ENCODE assay signal across 11 cellular contexts in the genomic region with DNA sequence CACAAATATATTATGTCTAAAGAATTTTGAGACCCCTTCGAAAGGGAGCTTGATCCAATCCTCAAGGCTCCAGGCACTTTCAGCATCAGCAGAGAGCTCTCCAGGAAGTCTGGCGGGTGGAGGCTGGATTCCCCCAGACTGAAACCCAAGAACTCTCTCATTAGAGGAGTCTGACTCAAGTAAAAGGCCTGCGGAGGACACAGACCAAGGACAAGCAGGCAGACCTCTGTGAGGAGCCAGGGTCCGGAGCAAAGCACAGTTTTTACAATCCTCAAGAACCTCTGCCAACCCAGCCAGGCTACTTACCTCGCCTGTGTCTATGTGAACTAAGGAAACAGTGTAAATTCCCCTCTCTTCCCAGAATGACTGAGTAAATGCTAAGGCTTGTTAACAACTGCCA.
DNase-seq lines count a peak whose midpoint lies in the region; ATAC-seq and TF ChIP-seq lines count a peak whose summit lies in the region.
"Had no signal": no experiment of that assay in that cellular context is flagged by ENCODE, and none has a peak within 500 bp of the region (broad histone marks: within the 10 kb centered on the region; RNA-seq: fewer than 3 reads in every experiment).

No MANE protein-coding gene starts in this region.

- intact Hi-C loops in left cardiac atrium (cut with DNase I) (no loop called here), Right ventricle myocardium superior (cut with DNase I) (no loop called here), aorta (cut with DNase I) (loop anchor here (5.0 kb wide), 3 partner anchors 33 to 83 kb away; no protein-coding TSS in a partner anchor)

- no peak overlapping the region for H3K4me3 Mint-ChIP-seq in neural crest cell
- no peak overlapping the region for H3K4me3 Mint-ChIP-seq in activated T-cell treated with anti-CD3 and anti-CD28 coated beads, Interleukin-2, amount 50 U/mL, for 4 hours
- H3K4me3 Mint-ChIP-seq in stimulated activated memory B cell treated with anti-CD40 and anti-IgM and Interleukin-4, amounts not matched to agents 10 μg/mL and 1 μg/mL and 100 μg/mL, for 72 hours: no peak overlapping the region
- H3K4me3 Mint-ChIP-seq: activated CD4-positive, alpha-beta memory T cell treated with anti-CD3 and anti-CD28 coated beads, Interleukin-2, amount 10 ng/mL, durations not matched to agents 7 days and 5 days had no signal

- peaks cover 4% of the 10 kb centered on the region for H3K4me1 Mint-ChIP-seq in neural crest cell
- H3K4me1 Mint-ChIP-seq in activated T-cell treated with anti-CD3 and anti-CD28 coated beads, Interleukin-2, amount 50 U/mL, for 4 hours (ENCODE audit: low read depth): no peaks in the 10 kb centered on the region
- no peaks in the 10 kb centered on the region for H3K4me1 Mint-ChIP-seq in stimulated activated memory B cell treated with anti-CD40 and anti-IgM and Interleukin-4, amounts not matched to agents 10 μg/mL and 1 μg/mL and 100 μg/mL, for 72 hours
- H3K4me1 Mint-ChIP-seq: activated CD4-positive, alpha-beta memory T cell treated with anti-CD3 and anti-CD28 coated beads, Interleukin-2, amount 10 ng/mL, durations not matched to agents 7 days and 5 days had no signal

- no peaks in the 10 kb centered on the region for H3K9me3 Mint-ChIP-seq in neural crest cell
- no peaks in the 10 kb centered on the region for H3K9me3 Mint-ChIP-seq in activated T-cell treated with anti-CD3 and anti-CD28 coated beads, Interleukin-2, amount 50 U/mL, for 4 hours
- H3K9me3 Mint-ChIP-seq in stimulated activated memory B cell treated with anti-CD40 and anti-IgM and Interleukin-4, amounts not matched to agents 10 μg/mL and 1 μg/mL and 100 μg/mL, for 72 hours: no peaks in the 10 kb centered on the region
- H3K9me3 Mint-ChIP-seq: activated CD4-positive, alpha-beta memory T cell treated with anti-CD3 and anti-CD28 coated beads, Interleukin-2, amount 10 ng/mL, durations not matched to agents 7 days and 5 days had no signal

- no peaks in the 10 kb centered on the region for H3K36me3 ChIP-seq in aorta (ENCODE audit: control insufficient read depth in 1 of 2, insufficient read depth in 2 of 2, low read length in 1 of 2)
- H3K36me3 ChIP-seq: cardiac muscle cell had no signal

- 2 to 6% methylated on average over 5 of the region's 5 CpGs for whole genome bisulfite sequencing in aorta, 2 donors

- H3K9me3 ChIP-seq in aorta (ENCODE audit: control insufficient read depth, low read length): no peaks in the 10 kb centered on the region

- H3K27me3 Mint-ChIP-seq in neural crest cell (ENCODE audit: low read depth): no peaks in the 10 kb centered on the region
- H3K27me3 Mint-ChIP-seq in activated T-cell treated with anti-CD3 and anti-CD28 coated beads, Interleukin-2, amount 50 U/mL, for 4 hours (ENCODE audit: low read depth): peaks cover 6% of the 10 kb centered on the region
- peaks cover 14% of the 10 kb centered on the region for H3K27me3 Mint-ChIP-seq in stimulated activated memory B cell treated with anti-CD40 and anti-IgM and Interleukin-4, amounts not matched to agents 10 μg/mL and 1 μg/mL and 100 μg/mL, for 72 hours

- H3K27ac ChIP-seq in aorta (ENCODE audit: low read depth in 1 of 2, low read length in 2 of 2): peak overlapping the region in 1 of 2 donors; percentile 92
- H3K27ac ChIP-seq: cardiac muscle cell had no signal

- peak overlapping the region; percentile 4 for H3K27ac Mint-ChIP-seq in neural crest cell (ENCODE audit: unreplicated experiment)
- no peak overlapping the region for H3K27ac Mint-ChIP-seq in stimulated activated memory B cell treated with anti-CD40 and anti-IgM and Interleukin-4, amounts not matched to agents 10 μg/mL and 1 μg/mL and 100 μg/mL, for 72 hours
- H3K27ac Mint-ChIP-seq: activated CD4-positive, alpha-beta memory T cell treated with anti-CD3 and anti-CD28 coated beads, Interleukin-2, amount 10 ng/mL, durations not matched to agents 7 days and 5 days had no signal

- H3K4me1 ChIP-seq in aorta (ENCODE audit: control insufficient read depth in 1 of 2, insufficient read depth in 2 of 2, low read length in 2 of 2): peaks cover 11 to 25% of the 10 kb centered on the region in 2 donors

- H3K36me3 Mint-ChIP-seq in neural crest cell (ENCODE audit: low read depth): no peaks in the 10 kb centered on the region
- no peaks in the 10 kb centered on the region for H3K36me3 Mint-ChIP-seq in activated T-cell treated with anti-CD3 and anti-CD28 coated beads, Interleukin-2, amount 50 U/mL, for 4 hours (ENCODE audit: insufficient read depth)
- H3K36me3 Mint-ChIP-seq in stimulated activated memory B cell treated with anti-CD40 and anti-IgM and Interleukin-4, amounts not matched to agents 10 μg/mL and 1 μg/mL and 100 μg/mL, for 72 hours: no peaks in the 10 kb centered on the region

- no peak overlapping the region for H3K4me3 ChIP-seq in fibroblast of mammary gland (ENCODE audit: control insufficient read depth, low read depth, low read length)
- H3K4me3 ChIP-seq in aorta (ENCODE audit: low read length in 2 of 2): no peak overlapping the region
- H3K4me3 ChIP-seq: cardiac muscle cell had no signal

- no peaks in the 10 kb centered on the region for H3K27me3 ChIP-seq in aorta (ENCODE audit: control insufficient read depth in 1 of 2, insufficient read depth in 2 of 2, low read length in 1 of 2)
- H3K27me3 ChIP-seq: cardiac muscle cell had no signal

- ATAC-seq in left cardiac atrium (peak; percentile 60 to 68), Right ventricle myocardium superior (ENCODE audit: poor library complexity) (no peak), aorta (ENCODE audit: low FRiP score) (peak; percentile 78)
- ATAC-seq in activated T-cell treated with anti-CD3 and anti-CD28 coated beads, Interleukin-2, amount 50 U/mL, for 4 hours: no peak
- ATAC-seq in stimulated activated memory B cell treated with anti-CD40 and anti-IgM and Interleukin-4, amounts not matched to agents 10 μg/mL and 1 μg/mL and 100 μg/mL, for 72 hours: no peak

- TF ChIP-seq CTCF in fibroblast of mammary gland (conservative IDR thresholded peaks at IDR 0.05; ENCODE audit: control insufficient read depth, insufficient read depth, low read depth, low read length) (no peak), neural crest cell (conservative IDR thresholded peaks at IDR 0.05) (no peak)

- DNase-seq in left cardiac atrium (peak; percentile 36), Right ventricle myocardium superior (no peak), fibroblast of mammary gland (ENCODE audit: low read depth) (peak; percentile 83), neural crest cell (ENCODE audit: low read depth, low spot score) (no peak), aorta (peak in 1 of 2 donors; percentile 71)
- no peak for DNase-seq in central memory CD4-positive, alpha-beta T cell
- no peak for DNase-seq in activated T-cell treated with anti-CD3 and anti-CD28 coated beads, Interleukin-2, amount 50 U/mL, for 4 hours
- DNase-seq: ACHN; activated CD4-positive, alpha-beta memory T cell treated with anti-CD3 and anti-CD28 coated beads, Interleukin-2, amount 10 ng/mL, durations not matched to agents 7 days and 5 days had no signal

Comparison
In these comparisons a context has a peak if more than half of its experiments do, and no peak if none do; other contexts are left out.
1. ATAC-seq: peak in left cardiac atrium (2 of 2) and aorta (single experiment); none in Right ventricle myocardium superior (single experiment), activated T-cell treated with anti-CD3 and anti-CD28 coated beads, Interleukin-2, amount 50 U/mL, for 4 hours (0 of 2) and stimulated activated memory B cell treated with anti-CD40 and anti-IgM and Interleukin-4, amounts not matched to agents 10 μg/mL and 1 μg/mL and 100 μg/mL, for 72 hours (single experiment).
2. DNase-seq: peak in left cardiac atrium (single experiment) and fibroblast of mammary gland (single experiment); none in Right ventricle myocardium superior (single experiment), neural crest cell (single experiment), central memory CD4-positive, alpha-beta T cell (single experiment) and activated T-cell treated with anti-CD3 and anti-CD28 coated beads, Interleukin-2, amount 50 U/mL, for 4 hours (single experiment).
3. intact Hi-C loops: an anchor here in aorta (5.0 kb wide); none called in left cardiac atrium and Right ventricle myocardium superior.